In the genomic region with DNA sequence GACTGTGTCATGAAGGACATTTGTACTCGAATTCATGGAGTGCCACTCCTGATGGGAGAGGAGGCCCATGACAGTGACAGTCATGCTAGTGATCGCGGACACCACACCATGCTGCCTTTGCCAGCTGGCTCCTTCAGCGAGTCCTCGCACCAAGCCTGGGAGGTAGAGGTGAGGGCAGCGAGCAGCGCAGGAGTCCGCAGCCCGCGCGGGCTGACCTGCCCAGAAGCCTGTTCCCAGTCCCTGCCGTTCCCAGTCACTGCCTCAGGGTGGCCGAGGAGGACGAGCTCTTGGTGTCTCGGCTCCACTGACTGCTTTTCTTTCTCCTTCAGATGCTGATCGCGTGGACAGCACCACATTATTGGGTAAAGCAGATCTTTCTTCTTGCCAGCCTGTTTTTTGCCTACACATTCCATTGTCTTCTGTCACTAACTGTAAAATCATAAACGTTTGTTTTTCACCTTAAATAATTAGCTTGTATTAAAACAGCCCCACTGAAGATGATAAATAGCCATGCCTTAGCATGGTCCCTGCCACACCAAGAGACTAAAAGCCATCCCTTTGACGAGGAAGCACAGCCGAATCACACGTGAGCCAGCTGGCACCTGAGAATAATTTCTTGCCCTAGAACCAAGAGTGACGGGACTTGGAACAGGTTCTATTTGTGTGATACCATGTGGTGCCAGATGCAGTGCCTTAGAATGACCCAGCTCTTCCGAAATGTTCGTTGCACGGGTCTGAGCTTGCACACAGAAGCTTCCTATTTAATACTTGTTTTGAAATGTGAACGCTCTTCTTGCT, we compare ENCODE assay signal across 1 cellular context.
TF ChIP-seq lines count a peak whose summit lies in the region.

No MANE protein-coding gene starts in this region.

TF ChIP-seq in endothelial cell of umbilical vein, 7 proteins besides CTCF, POLR2A, EP300 and RAD21:
- TF ChIP-seq EZH2 (IDR thresholded peaks at IDR 0.05; ENCODE audit: borderline replicate concordance, low read depth, low read length, severe bottlenecking) = no peak
- no peak for TF ChIP-seq POLR2AphosphoS5 (IDR thresholded peaks at IDR 0.05; ENCODE audit: insufficient read depth, low read depth, low read length)
- TF ChIP-seq, protein P1, sequence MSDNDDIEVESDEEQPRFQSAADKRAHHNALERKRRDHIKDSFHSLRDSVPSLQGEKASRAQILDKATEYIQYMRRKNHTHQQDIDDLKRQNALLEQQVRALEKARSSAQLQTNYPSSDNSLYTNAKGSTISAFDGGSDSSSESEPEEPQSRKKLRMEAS (IDR thresholded peaks at IDR 0.05; ENCODE audit: insufficient read depth, insufficient read length) = no peak
- TF ChIP-seq MYC (IDR thresholded peaks at IDR 0.05; ENCODE audit: low read depth, low read length) = no peak
- TF ChIP-seq FOS (IDR thresholded peaks at IDR 0.05; ENCODE audit: borderline replicate concordance, insufficient read depth, low read length) = no peak
- TF ChIP-seq GATA2 (IDR thresholded peaks at IDR 0.05; ENCODE audit: insufficient read depth, insufficient read length, low read depth, low read length) = no peak
- no peak for TF ChIP-seq JUN (IDR thresholded peaks at IDR 0.05; ENCODE audit: borderline replicate concordance, insufficient read depth, insufficient read length, low read depth)
